Comparison of ENCODE assay signal across 1 cellular context in the genomic region with DNA sequence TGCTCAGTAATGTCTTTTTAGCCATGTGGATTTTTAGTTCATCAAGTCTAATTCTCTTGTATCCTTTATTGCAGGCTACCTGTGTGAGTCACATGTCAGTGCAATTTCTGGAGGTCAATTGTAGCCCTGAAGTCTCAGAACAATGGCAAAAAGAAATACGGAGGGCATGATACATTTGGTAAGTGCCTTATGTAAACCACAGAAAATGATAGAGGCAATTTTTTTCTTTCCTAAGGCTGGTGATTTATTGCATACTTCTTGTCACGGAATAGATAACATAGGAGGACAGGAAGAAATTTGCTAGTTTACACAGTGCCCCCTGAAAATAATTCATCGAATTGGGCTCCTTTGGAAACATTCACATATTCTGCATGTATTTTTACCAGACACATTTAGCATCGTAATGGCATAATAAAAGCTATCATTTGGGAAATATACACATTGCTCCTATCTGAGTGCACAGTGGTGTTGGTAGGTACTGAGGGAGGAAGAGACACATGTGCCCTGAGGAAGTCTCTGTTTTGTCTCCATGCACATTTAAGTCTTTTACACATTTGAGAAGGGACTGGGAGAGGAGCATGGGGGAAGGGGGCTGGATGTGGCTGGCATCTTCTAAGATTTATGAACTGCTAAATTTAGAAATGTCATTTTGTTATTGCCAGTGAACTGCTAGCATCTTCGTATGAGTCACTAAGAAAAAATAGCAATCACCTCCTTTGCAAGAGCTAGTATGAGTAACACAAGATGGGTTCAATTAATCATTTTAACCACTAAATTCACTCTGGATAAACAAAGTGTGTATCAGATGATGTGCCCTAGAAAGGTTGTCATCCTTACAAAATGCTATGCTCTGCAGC.
TF ChIP-seq lines count a peak whose summit lies in the region.

No MANE protein-coding gene starts in this region.

TF ChIP-seq in GM12878, 131 proteins besides CTCF, POLR2A, EP300 and RAD21 (continued from another document):
- TF ChIP-seq EZH2 (IDR thresholded peaks at IDR 0.05; ENCODE audit: borderline replicate concordance, control insufficient read depth, low read depth, low read length) (no peak), BCL11A (IDR thresholded peaks at IDR 0.05; ENCODE audit: low read depth, low read length) (no peak), RAD51 (IDR thresholded peaks at IDR 0.05) (no peak)
